In the genomic region with DNA sequence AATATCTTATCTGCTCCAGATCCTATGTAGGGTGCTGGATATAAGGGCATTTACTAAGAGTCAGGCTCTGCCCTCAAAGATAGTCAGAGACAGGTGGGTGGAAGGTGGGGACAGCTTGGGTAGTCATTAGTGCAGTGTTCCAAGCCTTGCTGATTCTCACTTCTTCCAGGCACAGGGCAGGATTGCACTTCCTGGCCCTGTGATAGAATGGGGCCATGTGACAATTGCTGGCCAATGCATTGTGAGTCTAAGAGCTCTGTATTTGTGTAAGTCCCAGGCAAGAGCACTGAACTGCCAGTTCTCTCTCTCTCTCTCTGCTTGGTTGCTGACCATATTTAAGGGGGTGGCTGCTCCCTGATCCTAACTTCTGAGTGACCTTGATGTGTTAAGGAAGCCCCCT, we compare ENCODE assay signal across 21 cellular contexts.
"Had no signal": no experiment of that assay in that cellular context is flagged by ENCODE, and none has a peak within 500 bp of the region (broad histone marks: within the 10 kb centered on the region; RNA-seq: fewer than 3 reads in every experiment).

No MANE protein-coding gene starts in this region.

- H3K9me3 Mint-ChIP-seq: activated naive CD4-positive, alpha-beta T cell treated with anti-CD3 and anti-CD28 coated beads for 36 hours; activated naive CD8-positive, alpha-beta T cell treated with anti-CD3 and anti-CD28 coated beads, Interleukin-2, amount 10 ng/mL, durations not matched to agents 7 days and 5 days; nephron had no signal

- H3K9me3 ChIP-seq: testis, upper lobe of left lung had no signal

- H3K36me3 ChIP-seq: upper lobe of left lung had no signal

- H3K4me3 ChIP-seq: smooth muscle cell, testis, upper lobe of left lung had no signal

- ATAC-seq: left ventricle myocardium superior, sciatic nerve, WTC11 had no signal

- H3K27me3 ChIP-seq: testis, upper lobe of left lung had no signal

- H3K4me3 Mint-ChIP-seq: activated naive CD4-positive, alpha-beta T cell treated with anti-CD3 and anti-CD28 coated beads for 36 hours; activated naive CD8-positive, alpha-beta T cell treated with anti-CD3 and anti-CD28 coated beads, Interleukin-2, amount 10 ng/mL, durations not matched to agents 7 days and 5 days; WTC11 had no signal

- H3K4me2 ChIP-seq: smooth muscle cell had no signal

- DNase-seq: activated CD4-positive, alpha-beta T cell treated with anti-CD3 and anti-CD28 coated beads, Interleukin-2, amount 50 U/mL, for 4 hours; activated CD8-positive, alpha-beta memory T cell treated with anti-CD3 and anti-CD28 coated beads for 24 hours; activated CD8-positive, alpha-beta memory T cell treated with anti-CD3 and anti-CD28 coated beads, Interleukin-2, amount 50 U/mL, for 4 hours; activated naive CD4-positive, alpha-beta T cell treated with anti-CD3 and anti-CD28 coated beads for 36 hours; activated naive CD8-positive, alpha-beta T cell treated with anti-CD3 and anti-CD28 coated beads, Interleukin-2, amount 10 ng/mL, durations not matched to agents 7 days and 5 days; activated T-cell treated with anti-CD3 and anti-CD28 coated beads, Interleukin-2, amount 50 U/mL, for 48 hours; amniotic stem cell; cerebellar nuclear complex; cortex of kidney; kidney glomerular epithelial cell; left ventricle myocardium superior; mammary epithelial cell; stimulated activated CD4-positive, alpha-beta T cell treated with anti-CD3 and anti-CD28 coated beads, Interleukin-4, amount 100 ng/mL, for 1 hour; stimulated activated naive CD4-positive, alpha-beta T cell; T1000; testis had no signal

- H3K27ac Mint-ChIP-seq: activated naive CD4-positive, alpha-beta T cell treated with anti-CD3 and anti-CD28 coated beads for 36 hours; activated naive CD8-positive, alpha-beta T cell treated with anti-CD3 and anti-CD28 coated beads, Interleukin-2, amount 10 ng/mL, durations not matched to agents 7 days and 5 days; nephron; WTC11 had no signal

- H3K36me3 Mint-ChIP-seq: activated naive CD8-positive, alpha-beta T cell treated with anti-CD3 and anti-CD28 coated beads, Interleukin-2, amount 10 ng/mL, durations not matched to agents 7 days and 5 days; WTC11 had no signal

- H3K27ac ChIP-seq: upper lobe of left lung had no signal
